In the genomic region with DNA sequence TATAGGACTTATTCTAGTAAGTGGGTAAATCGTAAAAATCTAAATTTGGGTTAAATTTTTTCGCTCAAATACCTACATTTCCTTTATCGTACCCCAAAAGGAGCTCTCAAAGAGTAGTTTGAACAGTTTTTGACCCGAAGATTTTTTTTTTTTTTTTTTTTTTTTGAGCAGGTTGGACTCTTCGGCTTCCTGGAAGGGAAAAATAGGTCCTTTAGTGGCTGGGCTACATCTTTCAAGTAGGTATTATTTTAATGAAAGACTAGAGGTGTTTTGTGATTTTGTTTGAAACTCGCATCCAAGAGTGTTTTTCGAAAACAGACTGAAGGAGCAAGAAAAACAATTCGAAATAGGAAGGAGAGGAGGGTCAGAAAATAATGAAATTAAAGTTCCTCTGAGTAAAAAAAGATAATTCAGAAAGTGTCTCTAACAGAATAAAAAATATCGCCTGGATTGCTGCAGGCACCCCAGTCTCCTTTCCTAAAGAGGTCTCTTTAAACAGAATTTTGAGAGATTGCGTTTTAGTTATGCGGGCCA, we compare ENCODE assay signal across 1 cellular context.
TF ChIP-seq lines count a peak whose summit lies in the region.

No MANE protein-coding gene starts in this region.

TF ChIP-seq in K562, 482 proteins besides CTCF, POLR2A, EP300 and RAD21 (continued from another document):
- TF ChIP-seq, protein P1, sequence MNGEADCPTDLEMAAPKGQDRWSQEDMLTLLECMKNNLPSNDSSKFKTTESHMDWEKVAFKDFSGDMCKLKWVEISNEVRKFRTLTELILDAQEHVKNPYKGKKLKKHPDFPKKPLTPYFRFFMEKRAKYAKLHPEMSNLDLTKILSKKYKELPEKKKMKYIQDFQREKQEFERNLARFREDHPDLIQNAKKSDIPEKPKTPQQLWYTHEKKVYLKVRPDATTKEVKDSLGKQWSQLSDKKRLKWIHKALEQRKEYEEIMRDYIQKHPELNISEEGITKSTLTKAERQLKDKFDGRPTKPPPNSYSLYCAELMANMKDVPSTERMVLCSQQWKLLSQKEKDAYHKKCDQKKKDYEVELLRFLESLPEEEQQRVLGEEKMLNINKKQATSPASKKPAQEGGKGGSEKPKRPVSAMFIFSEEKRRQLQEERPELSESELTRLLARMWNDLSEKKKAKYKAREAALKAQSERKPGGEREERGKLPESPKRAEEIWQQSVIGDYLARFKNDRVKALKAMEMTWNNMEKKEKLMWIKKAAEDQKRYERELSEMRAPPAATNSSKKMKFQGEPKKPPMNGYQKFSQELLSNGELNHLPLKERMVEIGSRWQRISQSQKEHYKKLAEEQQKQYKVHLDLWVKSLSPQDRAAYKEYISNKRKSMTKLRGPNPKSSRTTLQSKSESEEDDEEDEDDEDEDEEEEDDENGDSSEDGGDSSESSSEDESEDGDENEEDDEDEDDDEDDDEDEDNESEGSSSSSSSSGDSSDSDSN (IDR thresholded peaks at IDR 0.05; ENCODE audit: borderline replicate concordance in 1 of 2, low read depth in 2 of 2, low read length in 2 of 2), result 0 out of 4 replicates have a peak, but pooled peaks have one; percentile 6 to 34
- no peak for TF ChIP-seq GTF2E2 (tag; IDR thresholded peaks at IDR 0.05)
- TF ChIP-seq ZNF449 (CRISPR knock-in tag; IDR thresholded peaks at IDR 0.05), result no peak
- TF ChIP-seq AFF1 (IDR thresholded peaks at IDR 0.05; ENCODE audit: low read depth in 1 of 2, partially characterized antibody in 2 of 2), result peak in 1 of 2 experiments; percentile 47
